9 cellular contexts compared by ENCODE assay signal in genomic region chr21:36150192-36150711, GRCh38. TPM values are rescaled to one million over a fixed set of nuclear protein-coding genes. Genes with fewer than 3 reads are reported as not detected.
DNase-seq lines count a peak whose midpoint lies in the region; ATAC-seq and TF ChIP-seq lines count a peak whose summit lies in the region.
"Had no signal": no experiment of that assay in that cellular context is flagged by ENCODE, and none has a peak within 500 bp of the region (broad histone marks: within the 10 kb centered on the region; RNA-seq: fewer than 3 reads in every experiment).

No MANE protein-coding gene starts in this region.

- no peak for TF ChIP-seq POLR2A in stomach (IDR thresholded peaks at IDR 0.05)

- WGBS in stomach, 5 donors, result 11 to 24% (median 12%) methylated on average over 3 of the region's 3 CpGs

- peak; percentile 58 for DNase-seq in UCSD-AML1 (lab: John Stamatoyannopoulos, UW; ENCODE audit: unreplicated experiment)
- DNase-seq in left ventricle myocardium superior, result peak; percentile 60
- no peak for DNase-seq in stomach
- no peak for DNase-seq in H7
- DNase-seq in DMS114 treated with DMSO at 0.1 percent for 48 hours (lab: John Stamatoyannopoulos, UW; ENCODE audit: unreplicated experiment), result no peak
- no peak for DNase-seq in activated CD4-positive, alpha-beta T cell treated with anti-CD3 and anti-CD28 coated beads, Interleukin-2, amount 50 U/mL, for 4 hours

- no peak for TF ChIP-seq CTCF in stomach (IDR thresholded peaks at IDR 0.05)

- no peaks in the 10 kb centered on the region for H3K9me3 ChIP-seq in stomach
- H3K9me3 ChIP-seq: SJCRH30 had no signal

- H3K27me3 ChIP-seq in stomach (no peaks in the 10 kb centered on the region), H7 (ENCODE audit: control insufficient read depth, insufficient read depth, low read length) (peaks cover 2% of the 10 kb centered on the region)
- H3K27me3 ChIP-seq: SJCRH30 had no signal

- H3K4me1 ChIP-seq in stomach, result peaks cover 13 to 27% (median 16%) of the 10 kb centered on the region in 4 donors

- intact Hi-C loops in left ventricle myocardium superior (cut with micrococcal nuclease) (loop anchor here (10.0 kb wide), 1 partner anchor 185 kb away; no protein-coding TSS in a partner anchor), stomach (cut with DNase I; ENCODE audit: low total_unique reads) (no loop called here)

- TF ChIP-seq EP300 in stomach (IDR thresholded peaks at IDR 0.05), result no peak

- H3K36me3 ChIP-seq in stomach (peaks cover 0 to 15% (median 8%) of the 10 kb centered on the region in 4 donors), H7 (replicated peaks; ENCODE audit: control insufficient read depth, insufficient read depth, low read length) (no peaks in the 10 kb centered on the region; the same call in 1 of the 2 replicates)
- H3K36me3 ChIP-seq: SJCRH30 had no signal

- H3K4me3 ChIP-seq in stomach, result no peak overlapping the region
- H3K4me3 ChIP-seq in H7 (ENCODE audit: insufficient read depth, low read depth, low read length), result no peak overlapping the region
- H3K4me3 ChIP-seq: SJCRH30 had no signal

- peak overlapping the region; percentile 50 to 74 (median 57) for H3K27ac ChIP-seq in stomach
- H3K27ac ChIP-seq: SJCRH30 had no signal

- peak; percentile 50 for ATAC-seq in GM18498 (IDR thresholded peaks at IDR 0.05; ENCODE audit: unreplicated experiment)
- peak; percentile 64 for ATAC-seq in HG03095 (IDR thresholded peaks at IDR 0.05; ENCODE audit: unreplicated experiment)
- peak; percentile 90 for ATAC-seq in left ventricle myocardium superior

RNA-seq across cellular contexts. Expression of gene DOP1B, which starts 6.4 kb away (rescaled TPM):
- total RNA-seq in left ventricle myocardium superior (15.8 TPM), stomach (10 to 100 TPM; 33.8 to 63.2 (median 49.2) TPM)
- polyA plus RNA-seq in stomach, result 10 to 100 TPM in 1 of 3 donors, 1 to 10 TPM in 2; 4.1 to 16.5 (median 4.6) TPM
- total RNA-seq in H7 (2014; rRNA removed; shearing (Covaris generic)), result 0.90 and 5.0 TPM in 2 replicates

RNA-seq across cellular contexts. Expression of gene CBR3, which starts 15.4 kb away (rescaled TPM):
- total RNA-seq in left ventricle myocardium superior (2.6 TPM), stomach (10 to 100 TPM in 1 of 5 donors, 1 to 10 TPM in 2, not detected in 2; 1.1 to 10.7 (median 4.7) TPM)
- 10 to 100 TPM in 1 of 3 donors, 1 to 10 TPM in 2; 4.4 to 32.8 (median 6.4) TPM for polyA plus RNA-seq in stomach
- total RNA-seq in H7 (2014; rRNA removed; shearing (Covaris generic)), result 8.3 and 12.1 TPM in 2 replicates

Comparison
In these comparisons a context has a peak if more than half of its experiments do, and no peak if none do; other contexts are left out.
1. DNase-seq: peak in UCSD-AML1 (single experiment) and left ventricle myocardium superior (single experiment); none in stomach (single experiment), H7 (single experiment), DMS114 treated with DMSO at 0.1 percent for 48 hours (single experiment) and activated CD4-positive, alpha-beta T cell treated with anti-CD3 and anti-CD28 coated beads, Interleukin-2, amount 50 U/mL, for 4 hours (0 of 2).
2. Peak in every context shown above with its lines, with median percentiles within 50 percentile points of each other: ATAC-seq.